In genomic region chr19:53254451-53255341, GRCh38 we compare ENCODE assay signal across 8 cellular contexts. TPM values are rescaled to one million over a fixed set of nuclear protein-coding genes. Genes with fewer than 3 reads are reported as not detected.
DNase-seq lines count a peak whose midpoint lies in the region; ATAC-seq, FAIRE-seq and TF ChIP-seq lines count a peak whose summit lies in the region.

TSS of gene ZNF677 (minus strand) at chr19:53254873. CDS start at chr19:53251550, 3,323 bp downstream.

- WGBS in right lobe of liver (ENCODE audit: insufficient coverage, low coverage, low lambda C conversion rate, missing lambda C conversion rate), result 3% methylated on average over 56 of the region's 70 CpGs

- peak within 1 kb of the TSS; percentile 59 for H3K9ac ChIP-seq in duodenal mucosa (ENCODE audit: low read depth in 1 of 2, low read length in 2 of 2)

- H3K27ac Mint-ChIP-seq in activated CD4-positive, alpha-beta memory T cell treated with anti-CD3 and anti-CD28 coated beads, Interleukin-2, amount 10 ng/mL, durations not matched to agents 7 days and 5 days, result peak within 1 kb of the TSS; percentile 32

- H3K4me3 ChIP-seq in duodenal mucosa (ENCODE audit: low read depth in 1 of 2, low read length in 2 of 2), result peak within 1 kb of the TSS; percentile 87 to 94
- H3K4me3 ChIP-seq in right lobe of liver, result peak within 1 kb of the TSS; percentile 44 to 57 (median 46)

- no peak for TF ChIP-seq POLR2A in right lobe of liver (IDR thresholded peaks at IDR 0.05)

- POLR2A ChIA-PET in activated CD4-positive, alpha-beta memory T cell treated with anti-CD3 and anti-CD28 coated beads, Interleukin-2, amount 10 ng/mL, durations not matched to agents 7 days and 5 days (lab: Charles Lee), result no interaction called here

- H3K4me1 Mint-ChIP-seq in activated CD4-positive, alpha-beta memory T cell treated with anti-CD3 and anti-CD28 coated beads, Interleukin-2, amount 10 ng/mL, durations not matched to agents 7 days and 5 days, result peaks cover 12% of the 10 kb centered on the region

- DNase-seq in AG20443 (ENCODE audit: low spot score), result peak; percentile 98
- peak; percentile 85 for DNase-seq in activated CD4-positive, alpha-beta memory T cell treated with anti-CD3 and anti-CD28 coated beads, Interleukin-2, amount 10 ng/mL, durations not matched to agents 7 days and 5 days
- DNase-seq in right lobe of liver, result peak; percentile 70 to 88 (median 84)
- peak; percentile 68 to 72 for DNase-seq in stimulated activated CD4-positive, alpha-beta T cell treated with anti-CD3 and anti-CD28 coated beads, Interleukin-1b, Interleukin-23, amount 100 ng/mL, for 4 hours (ENCODE audit: low read depth in 2 of 2)
- no peak for DNase-seq in RCC 7860 (ENCODE audit: low spot score)

- TF ChIP-seq CTCF in right lobe of liver (IDR thresholded peaks at IDR 0.05), result no peak

- H3K27me3 Mint-ChIP-seq in activated CD4-positive, alpha-beta memory T cell treated with anti-CD3 and anti-CD28 coated beads, Interleukin-2, amount 10 ng/mL, durations not matched to agents 7 days and 5 days, result no peaks in the 10 kb centered on the region

- no peak for FAIRE-seq in RCC 7860 (lab: Jason Lieb, UNC)

- peak within 1 kb of the TSS; percentile 76 for H3K4me3 Mint-ChIP-seq in activated CD4-positive, alpha-beta memory T cell treated with anti-CD3 and anti-CD28 coated beads, Interleukin-2, amount 10 ng/mL, durations not matched to agents 7 days and 5 days

- ATAC-seq in right lobe of liver (peak; percentile 90 to 100 (median 98)), GM19324 (IDR thresholded peaks at IDR 0.05; ENCODE audit: low FRiP score, unreplicated experiment) (no peak)

- CTCF ChIA-PET in activated CD4-positive, alpha-beta memory T cell treated with anti-CD3 and anti-CD28 coated beads, Interleukin-2, amount 10 ng/mL, durations not matched to agents 7 days and 5 days (lab: Charles Lee), result no interaction called here

- H3K36me3 ChIP-seq in KOPT-K1 (ENCODE audit: insufficient read depth, low read length) (peaks cover 10% of the 10 kb centered on the region; the same call in 1 of the 2 replicates), duodenal mucosa (ENCODE audit: control insufficient read depth in 1 of 2, insufficient read depth in 2 of 2, low read length in 2 of 2) (peaks cover 10 to 17% of the 10 kb centered on the region in 2 donors), right lobe of liver (no peaks in the 10 kb centered on the region)

- H3K4me1 ChIP-seq in duodenal mucosa (ENCODE audit: control insufficient read depth in 1 of 2, insufficient read depth in 2 of 2, low read length in 2 of 2) (peaks cover 0 to 6% of the 10 kb centered on the region in 2 donors), right lobe of liver (no peaks in the 10 kb centered on the region)

- intact Hi-C loops in right lobe of liver (cut with DNase I), result no loop called here

- H3K9me3 Mint-ChIP-seq in activated CD4-positive, alpha-beta memory T cell treated with anti-CD3 and anti-CD28 coated beads, Interleukin-2, amount 10 ng/mL, durations not matched to agents 7 days and 5 days, result peaks cover 50% of the 10 kb centered on the region

- peaks cover 40% of the 10 kb centered on the region for H3K36me3 Mint-ChIP-seq in activated CD4-positive, alpha-beta memory T cell treated with anti-CD3 and anti-CD28 coated beads, Interleukin-2, amount 10 ng/mL, durations not matched to agents 7 days and 5 days (ENCODE audit: low read depth)

- H3K27ac ChIP-seq in KOPT-K1 (ENCODE audit: low read depth, low read length, poor library complexity, severe bottlenecking) (peak within 1 kb of the TSS; percentile 44), duodenal mucosa (ENCODE audit: low read depth, low read length) (peak within 1 kb of the TSS; percentile 62), right lobe of liver (no peak within 1 kb of the TSS)

- H3K9me3 ChIP-seq in KOPT-K1 (ENCODE audit: insufficient read depth, low read length, poor library complexity, severe bottlenecking) (peaks cover 56% of the 10 kb centered on the region), duodenal mucosa (ENCODE audit: control insufficient read depth in 1 of 2, low read length in 2 of 2) (peaks cover 31 to 35% of the 10 kb centered on the region in 2 donors), right lobe of liver (peaks cover 0 to 3% (median 0%) of the 10 kb centered on the region in 4 donors)

- H3K27me3 ChIP-seq in duodenal mucosa (ENCODE audit: control insufficient read depth in 1 of 2, insufficient read depth in 2 of 2, low read length in 2 of 2), result no peaks in the 10 kb centered on the region
- H3K27me3 ChIP-seq in right lobe of liver, result no peaks in the 10 kb centered on the region

RNA-seq across cellular contexts. Expression of gene ZNF677, which starts in this region (rescaled TPM):
- total RNA-seq in activated CD4-positive, alpha-beta memory T cell treated with anti-CD3 and anti-CD28 coated beads, Interleukin-2, amount 10 ng/mL, durations not matched to agents 7 days and 5 days, result 1 to 10 TPM; 4.7 to 6.1 TPM
- 1 to 10 TPM in 3 of 6 experiments, under 1 TPM in 3; 0.25 to 2.0 (median 1.1) TPM for total RNA-seq in right lobe of liver

Comparison
In these comparisons a context has a peak if more than half of its experiments do, and no peak if none do; other contexts are left out.
1. H3K27ac ChIP-seq: peak in KOPT-K1 (single experiment) and duodenal mucosa (single experiment); none in right lobe of liver (0 of 3).